8 cellular contexts compared by ENCODE assay signal in the genomic region with DNA sequence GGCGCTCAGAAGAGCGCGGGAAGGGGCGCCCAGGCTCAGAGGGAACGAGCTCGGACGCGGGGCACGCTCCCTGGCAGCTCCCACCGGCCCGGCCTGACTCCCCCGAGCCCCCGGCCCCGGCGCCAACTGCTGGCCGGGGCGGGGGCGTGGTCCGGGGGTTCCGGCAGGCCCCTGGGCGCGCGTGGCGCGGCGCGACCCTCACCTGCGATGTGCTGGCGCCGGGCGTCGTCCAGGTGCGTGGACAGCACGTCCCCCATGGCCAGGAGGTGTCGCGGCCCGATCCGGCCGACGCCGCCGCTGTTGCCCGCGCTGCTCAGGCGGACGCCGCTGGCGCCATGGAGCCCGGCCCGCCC. TPM values are rescaled to one million over a fixed set of nuclear protein-coding genes. Genes with fewer than 3 reads are reported as not detected.
DNase-seq lines count a peak whose midpoint lies in the region; ATAC-seq and TF ChIP-seq lines count a peak whose summit lies in the region.

No MANE protein-coding gene starts in this region.

- H3K9me3 ChIP-seq in endocrine pancreas (ENCODE audit: control insufficient read depth, low read length): no peaks in the 10 kb centered on the region

- ATAC-seq in omental fat pad (ENCODE audit: low FRiP score): peak; percentile 15

- no peaks in the 10 kb centered on the region for H3K36me3 ChIP-seq in endocrine pancreas (ENCODE audit: control insufficient read depth, insufficient read depth, low read length)

- TF ChIP-seq CTCF in LNCaP clone FGC (IDR thresholded peaks at IDR 0.05; ENCODE audit: control insufficient read depth, extremely low read depth, insufficient read depth) (no peak), omental fat pad (IDR thresholded peaks at IDR 0.05) (no peak)

- H3K4me3 ChIP-seq in LNCaP clone FGC (ENCODE audit: low read depth, low read length) (peak overlapping the region; percentile 91), endocrine pancreas (ENCODE audit: control insufficient read depth, insufficient read depth, low read length) (no peak overlapping the region)

- DNase-seq in GDM1 (lab: John Stamatoyannopoulos, UW) (peak; percentile 47), LNCaP clone FGC (ENCODE audit: low read depth) (no peak), omental fat pad (ENCODE audit: low spot score) (no peak), cerebellum (ENCODE audit: low spot score) (no peak), kidney tubule cell (ENCODE audit: low spot score) (no peak), NCI-H1436 (lab: John Stamatoyannopoulos, UW) (no peak), SIG-M5 (lab: John Stamatoyannopoulos, UW) (no peak)

- H3K27me3 ChIP-seq in endocrine pancreas (ENCODE audit: control insufficient read depth, insufficient read depth, low read length): no peaks in the 10 kb centered on the region

- no peaks in the 10 kb centered on the region for H3K4me1 ChIP-seq in endocrine pancreas (ENCODE audit: control insufficient read depth, insufficient read depth, low read length)

- peak overlapping the region; percentile 67 for H3K9ac ChIP-seq in endocrine pancreas (ENCODE audit: control insufficient read depth, insufficient read depth, low read length)

RNA-seq across cellular contexts. Expression of gene STXBP1, which starts 43.5 kb away (rescaled TPM):
- total RNA-seq in omental fat pad (10 to 100 TPM; 47.0 to 81.0 (median 66.4) TPM), cerebellum (96.1 TPM)
